In the genomic region with DNA sequence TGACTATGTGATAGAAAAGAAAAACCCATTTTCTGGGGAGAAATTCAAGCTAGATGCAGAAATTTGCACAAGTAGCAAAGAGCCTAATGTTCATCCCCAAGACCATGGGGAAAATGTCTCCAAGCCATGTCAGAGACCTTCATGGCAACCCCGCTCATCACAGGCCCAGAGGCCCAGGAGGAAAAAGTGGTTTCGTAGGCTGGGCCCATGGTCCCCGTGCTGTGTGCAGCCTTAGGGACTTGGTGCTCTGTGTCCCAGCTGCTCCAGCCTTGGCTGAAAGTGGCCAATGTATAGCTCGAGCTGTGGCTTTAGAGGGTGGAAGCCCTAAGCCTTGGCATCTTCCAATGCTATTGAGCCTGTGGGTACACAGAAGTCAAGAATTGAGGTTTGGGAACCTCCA, we compare ENCODE assay signal across 31 cellular contexts.
"Had no signal": no experiment of that assay in that cellular context is flagged by ENCODE, and none has a peak within 500 bp of the region (broad histone marks: within the 10 kb centered on the region; RNA-seq: fewer than 3 reads in every experiment).

No MANE protein-coding gene starts in this region.

- ATAC-seq: activated naive CD4-positive, alpha-beta T cell treated with anti-CD3 and anti-CD28 coated beads, Interleukin-2, amount 50 U/mL, for 72 hours; activated naive CD8-positive, alpha-beta T cell treated with anti-CD3 and anti-CD28 coated beads, Interleukin-2, amount 50 U/mL, for 24 hours; activated T-cell treated with anti-CD3 and anti-CD28 coated beads, Interleukin-2, amount 50 U/mL, for 4 hours; activated T-cell treated with anti-CD3 and anti-CD28 coated beads, Interleukin-2, amount 50 U/mL, for 72 hours; activated T-helper 17 cell treated with anti-CD3 and anti-CD28 coated beads, Interleukin-2, amount 50 U/mL, for 72 hours; body of pancreas had no signal

- H3K9me3 ChIP-seq: adrenal gland, ascending aorta, body of pancreas had no signal

- H3K4me3 ChIP-seq: adrenal gland, ascending aorta, body of pancreas, cardiac muscle cell had no signal

- H3K36me3 ChIP-seq: adrenal gland, ascending aorta, brain microvascular endothelial cell, cardiac muscle cell had no signal

- DNase-seq: activated effector memory CD4-positive, alpha-beta T cell treated with anti-CD3 and anti-CD28 coated beads, Interleukin-2, amount 50 U/mL, for 16 hours; activated effector memory CD4-positive, alpha-beta T cell treated with Interleukin-2 at 50 U/mL for 16 hours; activated gamma-delta T cell; activated gamma-delta T cell treated with Interleukin-2 at 50 U/mL for 16 hours; activated naive CD4-positive, alpha-beta T cell; activated naive CD4-positive, alpha-beta T cell treated with anti-CD3 and anti-CD28 coated beads for 36 hours; activated naive CD4-positive, alpha-beta T cell treated with anti-CD3 and anti-CD28 coated beads, Interleukin-2, amount 10 ng/mL, durations not matched to agents 7 days and 5 days; activated naive CD4-positive, alpha-beta T cell treated with anti-CD3 and anti-CD28 coated beads, Interleukin-2, amount 50 U/mL, for 16 hours; activated naive CD4-positive, alpha-beta T cell treated with Interleukin-2 at 50 U/mL for 16 hours; activated naive CD8-positive, alpha-beta T cell treated with anti-CD3 and anti-CD28 coated beads for 36 hours; activated naive CD8-positive, alpha-beta T cell treated with anti-CD3 and anti-CD28 coated beads, Interleukin-2, amount 10 ng/mL, durations not matched to agents 7 days and 5 days; activated naive CD8-positive, alpha-beta T cell treated with anti-CD3 and anti-CD28 coated beads, Interleukin-2, amount 50 U/mL, for 24 hours; activated T-cell treated with anti-CD3 and anti-CD28 coated beads, Interleukin-2, amount 50 U/mL, for 1 hour; activated T-cell treated with anti-CD3 and anti-CD28 coated beads, Interleukin-2, amount 50 U/mL, for 24 hours; activated T-cell treated with anti-CD3 and anti-CD28 coated beads, Interleukin-2, amount 50 U/mL, for 4 hours; activated T-cell treated with anti-CD3 and anti-CD28 coated beads, Interleukin-2, amount 50 U/mL, for 48 hours; activated T-cell treated with anti-CD3 and anti-CD28 coated beads, Interleukin-2, amount 50 U/mL, for 72 hours; adrenal gland; amniotic stem cell; amygdala; anterior cingulate cortex; aorta; body of pancreas; brain microvascular endothelial cell; caudate nucleus; central memory CD4-positive, alpha-beta T cell; cerebellar nuclear complex had no signal

- H3K27ac ChIP-seq: adrenal gland, ascending aorta, body of pancreas, brain microvascular endothelial cell, cardiac muscle cell had no signal

- H3K27me3 ChIP-seq: adrenal gland, ascending aorta, body of pancreas, brain microvascular endothelial cell, cardiac muscle cell had no signal

- H3K4me1 ChIP-seq: adrenal gland, ascending aorta, body of pancreas had no signal
